In the genomic region with DNA sequence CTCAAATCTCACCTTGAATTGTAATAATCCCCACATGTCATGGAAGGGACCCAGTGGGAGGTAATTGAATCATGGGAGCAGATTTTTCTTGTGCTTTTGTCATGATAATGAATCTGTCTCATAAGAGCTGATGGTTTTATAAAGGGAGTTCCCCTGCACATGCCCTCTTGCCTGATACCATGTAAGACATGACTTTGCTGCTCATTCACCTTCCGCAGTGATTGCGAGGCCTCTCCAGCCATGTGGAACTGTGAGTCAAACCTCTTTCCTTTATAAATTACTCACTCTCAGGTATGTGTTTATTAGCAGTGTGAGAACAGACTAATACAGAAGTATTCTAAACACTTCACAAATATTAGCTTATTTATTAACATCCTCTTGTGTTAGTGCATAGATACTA, we compare ENCODE assay signal across 24 cellular contexts.
DNase-seq lines count a peak whose midpoint lies in the region; ATAC-seq, FAIRE-seq and TF ChIP-seq lines count a peak whose summit lies in the region.
"Had no signal": no experiment of that assay in that cellular context is flagged by ENCODE, and none has a peak within 500 bp of the region (broad histone marks: within the 10 kb centered on the region; RNA-seq: fewer than 3 reads in every experiment).

No MANE protein-coding gene starts in this region.

- intact Hi-C loops in GM12878 (cut with micrococcal nuclease; ENCODE audit: unreplicated experiment): no loop called here

- no peak for TF ChIP-seq CTCF in GM12878 (IDR thresholded peaks at IDR 0.05 in 2 of 3, conservative IDR thresholded peaks at IDR 0.05 in 1 of 3; ENCODE audit: control insufficient read depth in 2 of 3, extremely low read depth in 1 of 3, insufficient read depth in 1 of 3, low read depth in 3 of 3, low read length in 3 of 3)

- H3K27me3 ChIP-seq in GM12878 (replicated peaks in 1 of 2; ENCODE audit: control insufficient read depth in 2 of 2, insufficient read depth in 2 of 2, low read length in 1 of 2): no peaks in the 10 kb centered on the region
- H3K27me3 ChIP-seq: BLaER1, Peyer's patch had no signal

- no peak for TF ChIP-seq EP300 in GM12878 (IDR thresholded peaks at IDR 0.05; ENCODE audit: borderline replicate concordance in 1 of 2, control insufficient read depth in 1 of 2, low read depth in 2 of 2, low read length in 2 of 2)

- H3K4me1 ChIP-seq in GM12878 (ENCODE audit: control insufficient read depth, insufficient read depth, low read length): no peaks in the 10 kb centered on the region
- H3K4me1 ChIP-seq: BLaER1, Caco-2, HAP-1, Peyer's patch had no signal

- CTCF ChIA-PET in GM12878 (lab: Yijun Ruan, JAX): no interaction called here

- FAIRE-seq in RCC 7860 (lab: Jason Lieb, UNC) (peak; percentile 86), GM12878 (lab: Jason Lieb, UNC) (no peak)
- FAIRE-seq: HTR-8/SVneo had no signal

- no peak for TF ChIP-seq RAD21 in GM12878 (IDR thresholded peaks at IDR 0.05; ENCODE audit: insufficient read depth, low read depth, low read length)

- H2AFZ ChIP-seq in GM12878 (ENCODE audit: control insufficient read depth, low read depth, low read length): no peak overlapping the region
- H2AFZ ChIP-seq: GM23248 had no signal

- H3K79me2 ChIP-seq in GM12878 (ENCODE audit: control insufficient read depth, insufficient read depth, low read length): no peaks in the 10 kb centered on the region

- WGBS in GM12878 (ENCODE audit: insufficient coverage, insufficient replicate concordance, low lambda C conversion rate, missing lambda C conversion rate): 0% methylated on average over 2 of the region's 2 CpGs

- peak; percentile 90 for ATAC-seq in GM12878
- no peak for ATAC-seq in HG02610 (IDR thresholded peaks at IDR 0.05; ENCODE audit: unreplicated experiment)

- POLR2A ChIA-PET in GM12878 (lab: Charles Lee): no interaction called here

- no peaks in the 10 kb centered on the region for H3K9me3 ChIP-seq in GM12878 (replicated peaks; ENCODE audit: control insufficient read depth, insufficient read depth, low read length)
- H3K9me3 ChIP-seq: BLaER1, Caco-2, HAP-1, Peyer's patch had no signal

- BruUV-seq in GM12878 (replicated peaks; lab: Mats Ljungman, UMichigan): no TSS peak

- no peak overlapping the region for H3K4me2 ChIP-seq in GM12878 (ENCODE audit: control insufficient read depth, insufficient read depth)
- H3K4me2 ChIP-seq: BLaER1 had no signal

- SMC1A ChIA-PET in GM12878 (lab: Charles Lee; ENCODE audit: uncharacterized antibody, unreplicated experiment): no interaction called here

- no peak overlapping the region for H3K27ac ChIP-seq in GM12878 (ENCODE audit: control insufficient read depth, insufficient read depth)
- H3K27ac ChIP-seq: BLaER1, GM23248, Peyer's patch had no signal

- DNase-seq in RCC 7860 (ENCODE audit: low spot score) (peak; percentile 66), GM12878 (ENCODE audit: low read depth, low spot score) (no peak), glomerular visceral epithelial cell (ENCODE audit: extremely low spot score) (peak; percentile 57), Kasumi-1 (lab: John Stamatoyannopoulos, UW) (no peak), nucleus accumbens (lab: John Stamatoyannopoulos, UW) (no peak), COLO829 (ENCODE audit: low spot score) (no peak)
- DNase-seq: Caco-2; CD4-positive, alpha-beta T cell; DMS153; GDM1; GM23248; KG1; NCI-H1694; NCI-H2081; NCI-H2171; NCI-H345; NCI-H524 treated with DMSO at 0.1 percent for 48 hours; NCI-H82; Peyer's patch; Right ventricle myocardium superior had no signal

- no peaks in the 10 kb centered on the region for H3K36me3 ChIP-seq in GM12878 (ENCODE audit: control insufficient read depth in 2 of 2, insufficient read depth in 2 of 2, low read length in 1 of 2)
- H3K36me3 ChIP-seq: BLaER1, HAP-1, Peyer's patch had no signal

- no peak overlapping the region for H3K4me3 ChIP-seq in GM12878
- H3K4me3 ChIP-seq: BLaER1, GM23248, HAP-1, Peyer's patch had no signal

- H4K20me1 ChIP-seq in GM12878 (ENCODE audit: control insufficient read depth, insufficient read depth): no peaks in the 10 kb centered on the region
- H4K20me1 ChIP-seq: BLaER1 had no signal

- TF ChIP-seq POLR2A in GM12878 (IDR thresholded peaks at IDR 0.05; ENCODE audit: low read depth, low read length): no peak

- RAD21 ChIA-PET in GM12878 (lab: Charles Lee; ENCODE audit: unreplicated experiment): no interaction called here

- in situ Hi-C loops in GM12878 (cut with MboI): no loop called here

- no peak overlapping the region for H3K9ac ChIP-seq in GM12878 (ENCODE audit: control insufficient read depth, insufficient read depth, low read length)
- H3K9ac ChIP-seq: BLaER1, GM23248 had no signal

TF ChIP-seq in GM12878, 131 proteins besides CTCF, POLR2A, EP300 and RAD21:
- TF ChIP-seq ASH2L (IDR thresholded peaks at IDR 0.05; ENCODE audit: borderline replicate concordance, low read depth) (no peak), MTA2 (IDR thresholded peaks at IDR 0.05; ENCODE audit: low read depth) (no peak), MXI1 (IDR thresholded peaks at IDR 0.05; ENCODE audit: low read depth, low read length) (no peak), BHLHE40 (IDR thresholded peaks at IDR 0.05; ENCODE audit: borderline replicate concordance in 1 of 2, low read depth in 2 of 2, low read length in 1 of 2) (peak in 1 of 2 experiments; percentile 46; a peak in 1 of 4 replicates), MTA3 (IDR thresholded peaks at IDR 0.05; ENCODE audit: borderline replicate concordance, low read length) (no peak), ZNF384 (IDR thresholded peaks at IDR 0.05; ENCODE audit: borderline replicate concordance, low read depth, low read length) (no peak), POU2F2 (IDR thresholded peaks at IDR 0.05; ENCODE audit: borderline replicate concordance, low read depth, low read length) (no peak)
- TF ChIP-seq, protein P1, sequence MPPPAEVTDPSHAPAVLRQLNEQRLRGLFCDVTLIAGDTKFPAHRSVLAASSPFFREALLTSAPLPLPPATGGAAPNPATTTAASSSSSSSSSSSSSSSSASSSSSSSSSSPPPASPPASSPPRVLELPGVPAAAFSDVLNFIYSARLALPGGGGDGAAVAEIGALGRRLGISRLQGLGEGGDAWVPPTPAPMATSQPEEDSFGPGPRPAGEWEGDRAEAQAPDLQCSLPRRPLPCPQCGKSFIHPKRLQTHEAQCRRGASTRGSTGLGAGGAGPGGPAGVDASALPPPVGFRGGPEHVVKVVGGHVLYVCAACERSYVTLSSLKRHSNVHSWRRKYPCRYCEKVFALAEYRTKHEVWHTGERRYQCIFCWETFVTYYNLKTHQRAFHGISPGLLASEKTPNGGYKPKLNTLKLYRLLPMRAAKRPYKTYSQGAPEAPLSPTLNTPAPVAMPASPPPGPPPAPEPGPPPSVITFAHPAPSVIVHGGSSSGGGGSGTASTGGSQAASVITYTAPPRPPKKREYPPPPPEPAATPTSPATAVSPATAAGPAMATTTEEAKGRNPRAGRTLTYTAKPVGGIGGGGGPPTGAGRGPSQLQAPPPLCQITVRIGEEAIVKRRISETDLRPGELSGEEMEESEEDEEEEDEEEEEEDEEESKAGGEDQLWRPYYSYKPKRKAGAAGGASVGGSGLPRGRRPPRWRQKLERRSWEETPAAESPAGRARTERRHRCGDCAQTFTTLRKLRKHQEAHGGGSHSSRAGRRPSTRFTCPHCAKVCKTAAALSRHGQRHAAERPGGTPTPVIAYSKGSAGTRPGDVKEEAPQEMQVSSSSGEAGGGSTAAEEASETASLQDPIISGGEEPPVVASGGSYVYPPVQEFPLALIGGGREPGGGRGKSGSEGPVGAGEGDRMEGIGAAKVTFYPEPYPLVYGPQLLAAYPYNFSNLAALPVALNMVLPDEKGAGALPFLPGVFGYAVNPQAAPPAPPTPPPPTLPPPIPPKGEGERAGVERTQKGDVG (CRISPR knock-in tag; IDR thresholded peaks at IDR 0.05): no peak
- TF ChIP-seq, protein P2, sequence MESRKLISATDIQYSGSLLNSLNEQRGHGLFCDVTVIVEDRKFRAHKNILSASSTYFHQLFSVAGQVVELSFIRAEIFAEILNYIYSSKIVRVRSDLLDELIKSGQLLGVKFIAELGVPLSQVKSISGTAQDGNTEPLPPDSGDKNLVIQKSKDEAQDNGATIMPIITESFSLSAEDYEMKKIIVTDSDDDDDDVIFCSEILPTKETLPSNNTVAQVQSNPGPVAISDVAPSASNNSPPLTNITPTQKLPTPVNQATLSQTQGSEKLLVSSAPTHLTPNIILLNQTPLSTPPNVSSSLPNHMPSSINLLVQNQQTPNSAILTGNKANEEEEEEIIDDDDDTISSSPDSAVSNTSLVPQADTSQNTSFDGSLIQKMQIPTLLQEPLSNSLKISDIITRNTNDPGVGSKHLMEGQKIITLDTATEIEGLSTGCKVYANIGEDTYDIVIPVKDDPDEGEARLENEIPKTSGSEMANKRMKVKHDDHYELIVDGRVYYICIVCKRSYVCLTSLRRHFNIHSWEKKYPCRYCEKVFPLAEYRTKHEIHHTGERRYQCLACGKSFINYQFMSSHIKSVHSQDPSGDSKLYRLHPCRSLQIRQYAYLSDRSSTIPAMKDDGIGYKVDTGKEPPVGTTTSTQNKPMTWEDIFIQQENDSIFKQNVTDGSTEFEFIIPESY (IDR thresholded peaks at IDR 0.05): no peak

Comparison
In these comparisons a context has a peak if more than half of its experiments do, and no peak if none do; other contexts are left out.
1. DNase-seq: peak in RCC 7860 (single experiment) and glomerular visceral epithelial cell (single experiment); none in GM12878 (single experiment), Kasumi-1 (0 of 2), nucleus accumbens (0 of 56) and COLO829 (single experiment).